In the genomic region with DNA sequence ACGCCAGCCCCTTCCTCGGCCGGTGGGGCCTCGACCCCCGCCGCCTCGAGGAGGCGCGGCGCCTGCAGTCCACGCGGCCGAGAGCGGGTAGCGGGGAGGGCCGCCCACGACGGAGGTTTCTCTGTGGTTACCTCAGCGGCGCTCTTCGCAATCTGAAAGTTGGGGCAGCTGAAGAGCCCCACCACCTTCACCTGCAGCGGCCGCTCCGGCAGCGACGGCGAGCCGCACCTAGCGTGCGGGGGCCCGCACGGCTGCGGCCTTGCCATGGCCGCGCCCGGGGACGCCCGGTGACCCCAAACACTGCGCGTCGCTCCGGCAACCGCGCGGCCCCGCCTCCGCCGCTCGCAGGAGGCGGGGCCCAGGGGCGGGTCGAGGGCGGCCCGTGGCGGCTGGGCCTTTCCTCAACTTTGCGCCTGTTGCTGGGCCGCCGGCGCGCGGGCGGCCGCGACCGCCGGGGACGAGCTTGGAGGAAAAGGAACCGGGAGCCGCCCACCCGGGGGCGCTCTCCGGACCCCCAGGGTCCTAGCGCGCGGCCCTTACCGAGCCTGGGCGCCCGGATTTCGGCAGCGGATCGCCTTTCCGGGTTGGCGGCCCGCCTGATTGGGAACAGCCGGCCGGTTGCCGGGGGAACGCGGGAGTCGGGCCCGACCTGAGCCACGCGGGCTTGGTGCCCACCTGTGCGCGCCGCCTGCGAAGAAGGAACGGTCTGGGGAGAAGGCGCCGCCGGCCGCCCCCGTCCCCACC, we compare ENCODE assay signal across 1 cellular context.
TF ChIP-seq lines count a peak whose summit lies in the region.

A gene (minus strand): TSS at position 304 of the 744 bp plus-strand sequence. CDS start 38 bp downstream, at position 266.
A gene with protein sequence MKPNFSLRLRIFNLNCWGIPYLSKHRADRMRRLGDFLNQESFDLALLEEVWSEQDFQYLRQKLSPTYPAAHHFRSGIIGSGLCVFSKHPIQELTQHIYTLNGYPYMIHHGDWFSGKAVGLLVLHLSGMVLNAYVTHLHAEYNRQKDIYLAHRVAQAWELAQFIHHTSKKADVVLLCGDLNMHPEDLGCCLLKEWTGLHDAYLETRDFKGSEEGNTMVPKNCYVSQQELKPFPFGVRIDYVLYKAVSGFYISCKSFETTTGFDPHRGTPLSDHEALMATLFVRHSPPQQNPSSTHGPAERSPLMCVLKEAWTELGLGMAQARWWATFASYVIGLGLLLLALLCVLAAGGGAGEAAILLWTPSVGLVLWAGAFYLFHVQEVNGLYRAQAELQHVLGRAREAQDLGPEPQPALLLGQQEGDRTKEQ (plus strand): TSS at position 400 of the 744 bp plus-strand sequence. CDS start 398 bp downstream, outside the sequence.

TF ChIP-seq in HEK293, 187 proteins besides CTCF, POLR2A, EP300 and RAD21 (continued from another document and continues in another):
- TF ChIP-seq, protein P1, sequence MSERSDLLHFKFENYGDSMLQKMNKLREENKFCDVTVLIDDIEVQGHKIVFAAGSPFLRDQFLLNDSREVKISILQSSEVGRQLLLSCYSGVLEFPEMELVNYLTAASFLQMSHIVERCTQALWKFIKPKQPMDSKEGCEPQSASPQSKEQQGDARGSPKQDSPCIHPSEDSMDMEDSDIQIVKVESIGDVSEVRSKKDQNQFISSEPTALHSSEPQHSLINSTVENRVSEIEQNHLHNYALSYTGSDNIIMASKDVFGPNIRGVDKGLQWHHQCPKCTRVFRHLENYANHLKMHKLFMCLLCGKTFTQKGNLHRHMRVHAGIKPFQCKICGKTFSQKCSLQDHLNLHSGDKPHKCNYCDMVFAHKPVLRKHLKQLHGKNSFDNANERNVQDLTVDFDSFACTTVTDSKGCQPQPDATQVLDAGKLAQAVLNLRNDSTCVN (tag by site-specific recombination; optimal IDR thresholded peaks at IDR 0.05), result peak; percentile 94
- TF ChIP-seq GLIS2 (tag by site-specific recombination; IDR thresholded peaks at IDR 0.05), result peak; percentile 70
- TF ChIP-seq ZNF184 (tag by site-specific recombination; IDR thresholded peaks at IDR 0.05), result peak; percentile 65; the same call in 1 of the 2 replicates
- TF ChIP-seq ZNF140 (tag by site-specific recombination; IDR thresholded peaks at IDR 0.05), result no peak
- peak; percentile 34; the same call in 1 of the 2 replicates for TF ChIP-seq ZNF324 (tag by site-specific recombination; IDR thresholded peaks at IDR 0.05)
- peak; percentile 89 for TF ChIP-seq IKZF3 (tag by site-specific recombination; IDR thresholded peaks at IDR 0.05)
- TF ChIP-seq SP3 (tag by site-specific recombination; IDR thresholded peaks at IDR 0.05), result peak; percentile 66
- TF ChIP-seq, protein P2, sequence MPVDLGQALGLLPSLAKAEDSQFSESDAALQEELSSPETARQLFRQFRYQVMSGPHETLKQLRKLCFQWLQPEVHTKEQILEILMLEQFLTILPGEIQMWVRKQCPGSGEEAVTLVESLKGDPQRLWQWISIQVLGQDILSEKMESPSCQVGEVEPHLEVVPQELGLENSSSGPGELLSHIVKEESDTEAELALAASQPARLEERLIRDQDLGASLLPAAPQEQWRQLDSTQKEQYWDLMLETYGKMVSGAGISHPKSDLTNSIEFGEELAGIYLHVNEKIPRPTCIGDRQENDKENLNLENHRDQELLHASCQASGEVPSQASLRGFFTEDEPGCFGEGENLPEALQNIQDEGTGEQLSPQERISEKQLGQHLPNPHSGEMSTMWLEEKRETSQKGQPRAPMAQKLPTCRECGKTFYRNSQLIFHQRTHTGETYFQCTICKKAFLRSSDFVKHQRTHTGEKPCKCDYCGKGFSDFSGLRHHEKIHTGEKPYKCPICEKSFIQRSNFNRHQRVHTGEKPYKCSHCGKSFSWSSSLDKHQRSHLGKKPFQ (tag by site-specific recombination; IDR thresholded peaks at IDR 0.05), result no peak
- TF ChIP-seq, protein P3, sequence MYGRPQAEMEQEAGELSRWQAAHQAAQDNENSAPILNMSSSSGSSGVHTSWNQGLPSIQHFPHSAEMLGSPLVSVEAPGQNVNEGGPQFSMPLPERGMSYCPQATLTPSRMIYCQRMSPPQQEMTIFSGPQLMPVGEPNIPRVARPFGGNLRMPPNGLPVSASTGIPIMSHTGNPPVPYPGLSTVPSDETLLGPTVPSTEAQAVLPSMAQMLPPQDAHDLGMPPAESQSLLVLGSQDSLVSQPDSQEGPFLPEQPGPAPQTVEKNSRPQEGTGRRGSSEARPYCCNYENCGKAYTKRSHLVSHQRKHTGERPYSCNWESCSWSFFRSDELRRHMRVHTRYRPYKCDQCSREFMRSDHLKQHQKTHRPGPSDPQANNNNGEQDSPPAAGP (tag by site-specific recombination; IDR thresholded peaks at IDR 0.05), result 0 out of 2 replicates have a peak, but pooled peaks have one; percentile 2
- peak; percentile 56 for TF ChIP-seq ZFHX2 (tag by site-specific recombination; conservative IDR thresholded peaks at IDR 0.05)
- peak; percentile 8; the same call in 1 of the 2 replicates for TF ChIP-seq ZNF146 (tag by site-specific recombination; IDR thresholded peaks at IDR 0.05)
- TF ChIP-seq KLF7 (tag by site-specific recombination; IDR thresholded peaks at IDR 0.05; ENCODE audit: borderline replicate concordance), result peak; percentile 46; the same call in 1 of the 2 replicates
- TF ChIP-seq, protein P4, sequence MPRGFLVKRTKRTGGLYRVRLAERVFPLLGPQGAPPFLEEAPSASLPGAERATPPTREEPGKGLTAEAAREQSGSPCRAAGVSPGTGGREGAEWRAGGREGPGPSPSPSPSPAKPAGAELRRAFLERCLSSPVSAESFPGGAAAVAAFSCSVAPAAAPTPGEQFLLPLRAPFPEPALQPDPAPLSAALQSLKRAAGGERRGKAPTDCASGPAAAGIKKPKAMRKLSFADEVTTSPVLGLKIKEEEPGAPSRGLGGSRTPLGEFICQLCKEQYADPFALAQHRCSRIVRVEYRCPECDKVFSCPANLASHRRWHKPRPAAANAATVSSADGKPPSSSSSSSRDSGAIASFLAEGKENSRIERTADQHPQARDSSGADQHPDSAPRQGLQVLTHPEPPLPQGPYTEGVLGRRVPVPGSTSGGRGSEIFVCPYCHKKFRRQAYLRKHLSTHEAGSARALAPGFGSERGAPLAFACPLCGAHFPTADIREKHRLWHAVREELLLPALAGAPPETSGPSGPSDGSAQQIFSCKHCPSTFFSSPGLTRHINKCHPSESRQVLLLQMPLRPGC (tag by site-specific recombination; IDR thresholded peaks at IDR 0.05), result no peak
- TF ChIP-seq, protein P5, sequence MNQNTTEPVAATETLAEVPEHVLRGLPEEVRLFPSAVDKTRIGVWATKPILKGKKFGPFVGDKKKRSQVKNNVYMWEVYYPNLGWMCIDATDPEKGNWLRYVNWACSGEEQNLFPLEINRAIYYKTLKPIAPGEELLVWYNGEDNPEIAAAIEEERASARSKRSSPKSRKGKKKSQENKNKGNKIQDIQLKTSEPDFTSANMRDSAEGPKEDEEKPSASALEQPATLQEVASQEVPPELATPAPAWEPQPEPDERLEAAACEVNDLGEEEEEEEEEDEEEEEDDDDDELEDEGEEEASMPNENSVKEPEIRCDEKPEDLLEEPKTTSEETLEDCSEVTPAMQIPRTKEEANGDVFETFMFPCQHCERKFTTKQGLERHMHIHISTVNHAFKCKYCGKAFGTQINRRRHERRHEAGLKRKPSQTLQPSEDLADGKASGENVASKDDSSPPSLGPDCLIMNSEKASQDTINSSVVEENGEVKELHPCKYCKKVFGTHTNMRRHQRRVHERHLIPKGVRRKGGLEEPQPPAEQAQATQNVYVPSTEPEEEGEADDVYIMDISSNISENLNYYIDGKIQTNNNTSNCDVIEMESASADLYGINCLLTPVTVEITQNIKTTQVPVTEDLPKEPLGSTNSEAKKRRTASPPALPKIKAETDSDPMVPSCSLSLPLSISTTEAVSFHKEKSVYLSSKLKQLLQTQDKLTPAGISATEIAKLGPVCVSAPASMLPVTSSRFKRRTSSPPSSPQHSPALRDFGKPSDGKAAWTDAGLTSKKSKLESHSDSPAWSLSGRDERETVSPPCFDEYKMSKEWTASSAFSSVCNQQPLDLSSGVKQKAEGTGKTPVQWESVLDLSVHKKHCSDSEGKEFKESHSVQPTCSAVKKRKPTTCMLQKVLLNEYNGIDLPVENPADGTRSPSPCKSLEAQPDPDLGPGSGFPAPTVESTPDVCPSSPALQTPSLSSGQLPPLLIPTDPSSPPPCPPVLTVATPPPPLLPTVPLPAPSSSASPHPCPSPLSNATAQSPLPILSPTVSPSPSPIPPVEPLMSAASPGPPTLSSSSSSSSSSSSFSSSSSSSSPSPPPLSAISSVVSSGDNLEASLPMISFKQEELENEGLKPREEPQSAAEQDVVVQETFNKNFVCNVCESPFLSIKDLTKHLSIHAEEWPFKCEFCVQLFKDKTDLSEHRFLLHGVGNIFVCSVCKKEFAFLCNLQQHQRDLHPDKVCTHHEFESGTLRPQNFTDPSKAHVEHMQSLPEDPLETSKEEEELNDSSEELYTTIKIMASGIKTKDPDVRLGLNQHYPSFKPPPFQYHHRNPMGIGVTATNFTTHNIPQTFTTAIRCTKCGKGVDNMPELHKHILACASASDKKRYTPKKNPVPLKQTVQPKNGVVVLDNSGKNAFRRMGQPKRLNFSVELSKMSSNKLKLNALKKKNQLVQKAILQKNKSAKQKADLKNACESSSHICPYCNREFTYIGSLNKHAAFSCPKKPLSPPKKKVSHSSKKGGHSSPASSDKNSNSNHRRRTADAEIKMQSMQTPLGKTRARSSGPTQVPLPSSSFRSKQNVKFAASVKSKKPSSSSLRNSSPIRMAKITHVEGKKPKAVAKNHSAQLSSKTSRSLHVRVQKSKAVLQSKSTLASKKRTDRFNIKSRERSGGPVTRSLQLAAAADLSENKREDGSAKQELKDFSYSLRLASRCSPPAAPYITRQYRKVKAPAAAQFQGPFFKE (tag by site-specific recombination; IDR thresholded peaks at IDR 0.05; ENCODE audit: borderline replicate concordance), result no peak
- TF ChIP-seq ZNF423 (tag by site-specific recombination; IDR thresholded peaks at IDR 0.05), result peak; percentile 43; the same call in 1 of the 2 replicates
- TF ChIP-seq, protein P6, sequence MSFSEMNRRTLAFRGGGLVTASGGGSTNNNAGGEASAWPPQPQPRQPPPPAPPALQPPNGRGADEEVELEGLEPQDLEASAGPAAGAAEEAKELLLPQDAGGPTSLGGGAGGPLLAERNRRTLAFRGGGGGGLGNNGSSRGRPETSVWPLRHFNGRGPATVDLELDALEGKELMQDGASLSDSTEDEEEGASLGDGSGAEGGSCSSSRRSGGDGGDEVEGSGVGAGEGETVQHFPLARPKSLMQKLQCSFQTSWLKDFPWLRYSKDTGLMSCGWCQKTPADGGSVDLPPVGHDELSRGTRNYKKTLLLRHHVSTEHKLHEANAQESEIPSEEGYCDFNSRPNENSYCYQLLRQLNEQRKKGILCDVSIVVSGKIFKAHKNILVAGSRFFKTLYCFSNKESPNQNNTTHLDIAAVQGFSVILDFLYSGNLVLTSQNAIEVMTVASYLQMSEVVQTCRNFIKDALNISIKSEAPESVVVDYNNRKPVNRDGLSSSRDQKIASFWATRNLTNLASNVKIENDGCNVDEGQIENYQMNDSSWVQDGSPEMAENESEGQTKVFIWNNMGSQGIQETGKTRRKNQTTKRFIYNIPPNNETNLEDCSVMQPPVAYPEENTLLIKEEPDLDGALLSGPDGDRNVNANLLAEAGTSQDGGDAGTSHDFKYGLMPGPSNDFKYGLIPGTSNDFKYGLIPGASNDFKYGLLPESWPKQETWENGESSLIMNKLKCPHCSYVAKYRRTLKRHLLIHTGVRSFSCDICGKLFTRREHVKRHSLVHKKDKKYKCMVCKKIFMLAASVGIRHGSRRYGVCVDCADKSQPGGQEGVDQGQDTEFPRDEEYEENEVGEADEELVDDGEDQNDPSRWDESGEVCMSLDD (tag by site-specific recombination; IDR thresholded peaks at IDR 0.05), result peak; percentile 55; the same call in 1 of the 2 replicates
- TF ChIP-seq SP7 (tag by site-specific recombination; IDR thresholded peaks at IDR 0.05), result peak; percentile 18; the same call in 1 of the 2 replicates
- TF ChIP-seq BCL11A (tag by site-specific recombination; IDR thresholded peaks at IDR 0.05; ENCODE audit: low read depth), result no peak
- TF ChIP-seq, protein P7, sequence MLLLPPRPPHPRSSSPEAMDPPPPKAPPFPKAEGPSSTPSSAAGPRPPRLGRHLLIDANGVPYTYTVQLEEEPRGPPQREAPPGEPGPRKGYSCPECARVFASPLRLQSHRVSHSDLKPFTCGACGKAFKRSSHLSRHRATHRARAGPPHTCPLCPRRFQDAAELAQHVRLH (tag by site-specific recombination; IDR thresholded peaks at IDR 0.05), result no peak
- TF ChIP-seq ZXDB (tag by site-specific recombination; IDR thresholded peaks at IDR 0.05), result peak; percentile 49; the same call in 1 of the 2 replicates
- TF ChIP-seq ZNF830 (tag by site-specific recombination; IDR thresholded peaks at IDR 0.05; ENCODE audit: low read depth), result no peak
- TF ChIP-seq, protein P8, sequence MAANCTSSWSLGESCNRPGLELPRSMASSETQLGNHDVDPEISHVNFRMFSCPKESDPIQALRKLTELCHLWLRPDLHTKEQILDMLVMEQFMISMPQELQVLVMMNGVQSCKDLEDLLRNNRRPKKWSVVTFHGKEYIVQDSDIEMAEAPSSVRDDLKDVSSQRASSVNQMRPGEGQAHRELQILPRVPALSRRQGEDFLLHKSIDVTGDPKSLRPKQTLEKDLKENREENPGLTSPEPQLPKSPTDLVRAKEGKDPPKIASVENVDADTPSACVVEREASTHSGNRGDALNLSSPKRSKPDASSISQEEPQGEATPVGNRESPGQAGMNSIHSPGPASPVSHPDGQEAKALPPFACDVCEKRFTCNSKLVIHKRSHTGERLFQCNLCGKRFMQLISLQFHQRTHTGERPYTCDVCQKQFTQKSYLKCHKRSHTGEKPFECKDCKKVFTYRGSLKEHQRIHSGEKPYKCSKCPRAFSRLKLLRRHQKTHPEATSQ (tag by site-specific recombination; IDR thresholded peaks at IDR 0.05), result peak; percentile 70; the same call in 1 of the 2 replicates
- peak; percentile 52; the same call in 1 of the 2 replicates for TF ChIP-seq KLF16 (tag by site-specific recombination; IDR thresholded peaks at IDR 0.05)
- peak; percentile 23; the same call in 1 of the 2 replicates for TF ChIP-seq ZNF629 (tag by site-specific recombination; IDR thresholded peaks at IDR 0.05)
- no peak for TF ChIP-seq HOXC10 (CRISPR knock-in tag; IDR thresholded peaks at IDR 0.05)
- TF ChIP-seq ZNF16 (tag by site-specific recombination; IDR thresholded peaks at IDR 0.05; ENCODE audit: low read depth), result no peak
- TF ChIP-seq KLF9 (tag by site-specific recombination; IDR thresholded peaks at IDR 0.05; ENCODE audit: low read depth), result peak; percentile 51
- TF ChIP-seq ZSCAN30 (tag by site-specific recombination; IDR thresholded peaks at IDR 0.05), result peak; percentile 69
- TF ChIP-seq TCF7L2 (IDR thresholded peaks at IDR 0.05; ENCODE audit: borderline replicate concordance, low read depth, low read length), result no peak
- no peak for TF ChIP-seq GLI2 (tag by site-specific recombination; IDR thresholded peaks at IDR 0.05; ENCODE audit: borderline replicate concordance, low read depth)
- TF ChIP-seq ZSCAN16 (tag by site-specific recombination; IDR thresholded peaks at IDR 0.05), result no peak
- TF ChIP-seq ZNF341 (tag by site-specific recombination; IDR thresholded peaks at IDR 0.05; ENCODE audit: low read depth), result peak; percentile 93
- TF ChIP-seq ZNF335 (tag by site-specific recombination; conservative IDR thresholded peaks at IDR 0.05), result peak; percentile 92
- no peak for TF ChIP-seq ZNF555 (tag by site-specific recombination; conservative IDR thresholded peaks at IDR 0.05)
- TF ChIP-seq GLIS1 (tag by site-specific recombination; IDR thresholded peaks at IDR 0.05), result peak; percentile 22; the same call in 1 of the 2 replicates
